8 cellular contexts compared by ENCODE assay signal in the genomic region with DNA sequence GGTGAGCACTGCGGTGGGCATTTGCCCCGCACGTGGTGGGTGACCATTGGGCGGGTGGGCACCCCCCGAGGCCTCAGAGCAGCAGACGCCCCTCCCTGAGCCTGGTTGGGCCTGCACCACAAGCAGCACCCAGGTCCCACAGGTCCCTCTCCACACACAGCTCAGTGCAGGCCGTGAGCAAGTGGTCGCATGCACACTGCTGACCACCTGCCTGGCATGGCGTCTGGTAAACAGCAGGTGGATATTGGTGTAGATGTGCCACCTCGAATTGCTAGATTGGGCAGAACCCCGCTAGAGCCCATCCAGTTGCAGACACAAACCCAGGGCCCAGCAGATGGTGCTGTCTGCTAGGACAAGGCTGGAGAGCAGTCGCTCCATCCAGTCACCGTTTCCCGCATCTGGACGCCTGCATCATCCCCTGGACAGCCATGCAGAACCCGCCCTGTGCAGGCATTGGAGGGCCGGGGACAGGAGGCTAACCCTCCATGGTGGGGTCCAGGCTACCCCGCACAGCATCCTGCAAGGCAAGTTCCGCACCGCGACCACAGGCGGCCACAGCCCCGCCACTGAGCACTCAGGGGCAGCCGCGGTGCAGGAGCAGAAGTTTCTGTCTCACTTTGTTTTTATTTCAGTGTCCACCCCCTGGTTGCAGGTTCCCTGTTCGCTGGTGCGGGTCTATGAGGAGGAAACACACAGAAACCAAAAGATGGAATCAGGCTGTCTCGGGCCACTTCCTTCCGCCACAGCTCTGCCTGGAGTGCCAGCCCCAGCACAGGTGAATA. TPM values are rescaled to one million over a fixed set of nuclear protein-coding genes. Genes with fewer than 3 reads are reported as not detected.
DNase-seq lines count a peak whose midpoint lies in the region; FAIRE-seq and TF ChIP-seq lines count a peak whose summit lies in the region.

No MANE protein-coding gene starts in this region.

- no peaks in the 10 kb centered on the region for H3F3A ChIP-seq in SU-DHL-6 (ENCODE audit: insufficient read depth)

- no peak overlapping the region for H3K27ac ChIP-seq in SU-DHL-6 (ENCODE audit: low read depth, low read length)
- H3K27ac ChIP-seq in hepatocyte, result no peak overlapping the region

- no peak for DNase-seq in AG09319 (ENCODE audit: extremely low read depth, low read depth)
- DNase-seq in GM18507 (ENCODE audit: extremely low spot score, insufficient read length, low read depth), result peak; percentile 32
- DNase-seq in HT1080 (ENCODE audit: low read depth), result peak; percentile 44
- DNase-seq in adipocyte (ENCODE audit: low read depth), result peak; percentile 73
- peak; percentile 57 for DNase-seq in hepatocyte (ENCODE audit: low spot score)
- DNase-seq in stimulated activated CD4-positive, alpha-beta T cell treated with anti-CD3 and anti-CD28 coated beads, Interleukin-12 subunit alpha, Interleukin-12 subunit beta, amount 100 ng/mL, for 24 hours (ENCODE audit: low read depth in 2 of 2), result peak; percentile 29 to 44
- no peak for DNase-seq in H4 (ENCODE audit: low spot score)

- H3K4me2 ChIP-seq in SU-DHL-6 (ENCODE audit: low read depth, low read length, poor library complexity, severe bottlenecking) (peak overlapping the region; percentile 43), hepatocyte (no peak overlapping the region)

- H3K9me3 ChIP-seq in SU-DHL-6 (ENCODE audit: insufficient read depth, low read length) (peaks cover 18% of the 10 kb centered on the region; the same call in 1 of the 2 replicates), adipocyte (ENCODE audit: control insufficient read depth, low read length) (no peaks in the 10 kb centered on the region), hepatocyte (ENCODE audit: low read depth) (no peaks in the 10 kb centered on the region)

- no peaks in the 10 kb centered on the region for H3K9me2 ChIP-seq in SU-DHL-6 (replicated peaks; ENCODE audit: insufficient read depth, low read length)
- no peaks in the 10 kb centered on the region for H3K9me2 ChIP-seq in hepatocyte (replicated peaks; ENCODE audit: insufficient read depth)

- H3K4me1 ChIP-seq in adipocyte (ENCODE audit: control insufficient read depth, insufficient read depth, low read length), result no peaks in the 10 kb centered on the region
- H3K4me1 ChIP-seq in hepatocyte (ENCODE audit: insufficient read depth), result no peaks in the 10 kb centered on the region

- 53% methylated on average over 29 of the region's 29 CpGs for WGBS in hepatocyte (ENCODE audit: low lambda C conversion rate, missing lambda C conversion rate)

- H3K36me3 ChIP-seq in SU-DHL-6 (ENCODE audit: low read length) (no peaks in the 10 kb centered on the region), adipocyte (ENCODE audit: control insufficient read depth, insufficient read depth, low read length, severe bottlenecking) (no peaks in the 10 kb centered on the region), hepatocyte (replicated peaks; ENCODE audit: insufficient read depth, low read depth) (no peaks in the 10 kb centered on the region)

- H3K4me3 ChIP-seq in SU-DHL-6 (ENCODE audit: insufficient read depth, low read length, poor library complexity, severe bottlenecking) (no peak overlapping the region), adipocyte (ENCODE audit: low read length) (no peak overlapping the region), hepatocyte (no peak overlapping the region)

- H3K9ac ChIP-seq in SU-DHL-6 (ENCODE audit: low read length), result peak overlapping the region; percentile 19; the same call in 1 of the 2 replicates
- no peak overlapping the region for H3K9ac ChIP-seq in adipocyte (ENCODE audit: low read length)

- H2AFZ ChIP-seq in SU-DHL-6 (ENCODE audit: low read depth, low read length, severe bottlenecking) (peak overlapping the region; percentile 72), hepatocyte (no peak overlapping the region)

- H3K27me3 ChIP-seq in SU-DHL-6 (ENCODE audit: low read length) (no peaks in the 10 kb centered on the region), adipocyte (replicated peaks; ENCODE audit: control insufficient read depth, insufficient read depth, low read length) (peaks cover 26% of the 10 kb centered on the region), hepatocyte (no peaks in the 10 kb centered on the region)

- H3K79me2 ChIP-seq in SU-DHL-6 (ENCODE audit: insufficient read depth, low read length) (no peaks in the 10 kb centered on the region), hepatocyte (no peaks in the 10 kb centered on the region)

- FAIRE-seq in GM18507 (lab: Jason Lieb, UNC), result peak; percentile 67

- TF ChIP-seq CTCF in AG09319 (IDR thresholded peaks at IDR 0.05; ENCODE audit: low read depth, low read length), result peak; percentile 56
- peak; percentile 49 for TF ChIP-seq CTCF in SU-DHL-6 (IDR thresholded peaks at IDR 0.05; ENCODE audit: insufficient read depth, low read length, poor library complexity, severe bottlenecking)
- TF ChIP-seq CTCF in hepatocyte (IDR thresholded peaks at IDR 0.05; ENCODE audit: poor library complexity), result peak; percentile 56

- H4K20me1 ChIP-seq in SU-DHL-6 (ENCODE audit: low read depth, low read length), result no peaks in the 10 kb centered on the region
- H4K20me1 ChIP-seq in hepatocyte (ENCODE audit: insufficient read depth, poor library complexity, severe bottlenecking), result no peaks in the 10 kb centered on the region

RNA-seq across cellular contexts. Expression of a gene that starts 45.6 kb away (rescaled TPM):
- 0.07 TPM in 1 of 2 replicates, not detected in the other for total RNA-seq in HT1080 (2014; rRNA removed; shearing (Covaris generic))
- polyA plus RNA-seq in HT1080 (2015; cell fraction: cytosol; rRNA removed), result not detected in 2 replicates
- not detected in 2 replicates for polyA plus RNA-seq in HT1080 (2015; cell fraction: nucleus; rRNA removed)
- 1.5 and 4.4 TPM in 2 replicates for total RNA-seq in hepatocyte
- 2.2 and 2.5 TPM in 2 replicates for polyA plus RNA-seq in hepatocyte
- total RNA-seq in H4 (2014; rRNA removed; shearing (Covaris generic)), result 0.06 and 0.50 TPM in 2 replicates

Comparison
In these comparisons a context has a peak if more than half of its experiments do, and no peak if none do; other contexts are left out.
1. DNase-seq: peak in GM18507 (single experiment), HT1080 (single experiment), adipocyte (single experiment), hepatocyte (single experiment) and stimulated activated CD4-positive, alpha-beta T cell treated with anti-CD3 and anti-CD28 coated beads, Interleukin-12 subunit alpha, Interleukin-12 subunit beta, amount 100 ng/mL, for 24 hours (2 of 2); none in AG09319 (single experiment) and H4 (single experiment).
2. Peak in every context shown above with its lines, with median percentiles within 50 percentile points of each other: CTCF ChIP-seq.